Comparison of ENCODE assay signal across 14 cellular contexts in genomic region chr3:45414341-45414740, GRCh38. TPM values are rescaled to one million over a fixed set of nuclear protein-coding genes. Genes with fewer than 3 reads are reported as not detected.
DNase-seq lines count a peak whose midpoint lies in the region; ATAC-seq and TF ChIP-seq lines count a peak whose summit lies in the region.
"Had no signal": no experiment of that assay in that cellular context is flagged by ENCODE, and none has a peak within 500 bp of the region (broad histone marks: within the 10 kb centered on the region; RNA-seq: fewer than 3 reads in every experiment).

No MANE protein-coding gene starts in this region.

- peak overlapping the region in 6 of 11 experiments; percentile 11 to 45 (median 27); a peak in 5 of 22 replicates for H3K9ac ChIP-seq in BLaER1 treated with 17β-estradiol and CSF1 and Interleukin-3, amounts not matched to agents 10 nM and 100 nM
- H3K9ac ChIP-seq in Loucy (ENCODE audit: low read depth, low read length, poor library complexity, severe bottlenecking): no peak overlapping the region

- intact Hi-C loops in activated naive CD4-positive, alpha-beta T cell treated with anti-CD3 and anti-CD28 coated beads for 36 hours (cut with micrococcal nuclease): no loop called here

- no peak overlapping the region for H2AFZ ChIP-seq in Loucy (ENCODE audit: low read length)

- peaks cover 0 to 10% of the 10 kb centered on the region in 2 donors for H3K36me3 Mint-ChIP-seq in activated naive CD4-positive, alpha-beta T cell treated with anti-CD3 and anti-CD28 coated beads, Interleukin-2, amount 50 U/mL, for 72 hours
- peaks cover 15% of the 10 kb centered on the region for H3K36me3 Mint-ChIP-seq in activated naive CD4-positive, alpha-beta T cell treated with anti-CD3 and anti-CD28 coated beads for 36 hours (ENCODE audit: low read depth)
- H3K36me3 Mint-ChIP-seq in glutamatergic neuron (ENCODE audit: unreplicated experiment): peaks cover 16% of the 10 kb centered on the region

- no peaks in the 10 kb centered on the region for H3K9me3 Mint-ChIP-seq in activated naive CD4-positive, alpha-beta T cell treated with anti-CD3 and anti-CD28 coated beads, Interleukin-2, amount 50 U/mL, for 72 hours
- H3K9me3 Mint-ChIP-seq in activated naive CD4-positive, alpha-beta T cell treated with anti-CD3 and anti-CD28 coated beads for 36 hours: no peaks in the 10 kb centered on the region
- H3K9me3 Mint-ChIP-seq in glutamatergic neuron (ENCODE audit: unreplicated experiment): no peaks in the 10 kb centered on the region
- H3K9me3 Mint-ChIP-seq: CD8-positive, alpha-beta memory T cell had no signal

- CTCF ChIA-PET in activated naive CD4-positive, alpha-beta T cell treated with anti-CD3 and anti-CD28 coated beads for 36 hours (lab: Charles Lee): interaction anchor here (0.5 kb wide), 1 partner anchor 242 kb away, joined by 3 read pairs; no protein-coding TSS in a partner anchor

- H3K4me2 ChIP-seq in BLaER1 treated with 17β-estradiol and CSF1 and Interleukin-3, amounts not matched to agents 10 nM and 100 nM: peak overlapping the region; percentile 39 to 80 (median 62); a peak in 21 of 22 replicates
- peak overlapping the region; percentile 50 for H3K4me2 ChIP-seq in Loucy (ENCODE audit: low read depth, low read length, poor library complexity, severe bottlenecking)

- H3K27me3 Mint-ChIP-seq in activated naive CD4-positive, alpha-beta T cell treated with anti-CD3 and anti-CD28 coated beads for 36 hours (ENCODE audit: low read depth): no peaks in the 10 kb centered on the region
- no peaks in the 10 kb centered on the region for H3K27me3 Mint-ChIP-seq in glutamatergic neuron (ENCODE audit: unreplicated experiment)
- H3K27me3 Mint-ChIP-seq: B cell; CD8-positive, alpha-beta memory T cell had no signal

- H3K9me3 ChIP-seq in BLaER1 treated with 17β-estradiol and CSF1 and Interleukin-3, amounts not matched to agents 10 nM and 100 nM (replicated peaks in 1 of 11): peaks cover 0 to 18% (median 10%) of the 10 kb centered on the region in 11 experiments; a peak in 13 of 22 replicates
- H3K9me3 ChIP-seq in Loucy (ENCODE audit: insufficient read depth, low read depth, low read length): no peaks in the 10 kb centered on the region

- H3K4me1 ChIP-seq in BLaER1 treated with 17β-estradiol and CSF1 and Interleukin-3, amounts not matched to agents 10 nM and 100 nM: peaks cover 16 to 42% (median 30%) of the 10 kb centered on the region in 10 experiments
- H3K4me1 ChIP-seq in Loucy (ENCODE audit: insufficient read depth, low read length, poor library complexity, severe bottlenecking): peaks cover 19% of the 10 kb centered on the region

- DNase-seq in activated naive CD4-positive, alpha-beta T cell treated with anti-CD3 and anti-CD28 coated beads, Interleukin-2, amount 50 U/mL, for 72 hours (ENCODE audit: low spot score in 2 of 2): no peak
- DNase-seq in activated naive CD4-positive, alpha-beta T cell treated with anti-CD3 and anti-CD28 coated beads for 36 hours: no peak
- DNase-seq in glutamatergic neuron: no peak
- no peak for DNase-seq in NCI-H2196 (lab: John Stamatoyannopoulos, UW; ENCODE audit: unreplicated experiment)
- DNase-seq in NCI-H2171 treated with DMSO at 0.1 percent for 48 hours (lab: John Stamatoyannopoulos, UW): no peak
- no peak for DNase-seq in activated CD8-positive, alpha-beta memory T cell treated with anti-CD3 and anti-CD28 coated beads for 24 hours
- DNase-seq: Caco-2; CD8-positive, alpha-beta memory T cell; GOT3; H9 had no signal

- peaks cover 0 to 18% (median 0%) of the 10 kb centered on the region in 11 experiments; a peak in 2 of 22 replicates for H4K20me1 ChIP-seq in BLaER1 treated with 17β-estradiol and CSF1 and Interleukin-3, amounts not matched to agents 10 nM and 100 nM
- no peaks in the 10 kb centered on the region for H4K20me1 ChIP-seq in Loucy (ENCODE audit: insufficient read depth, low read length, poor library complexity, severe bottlenecking)

- no peaks in the 10 kb centered on the region for H3K9me2 ChIP-seq in Loucy (replicated peaks; ENCODE audit: low read depth, low read length)

- peaks cover 9% of the 10 kb centered on the region; the same call in 1 of the 2 replicates for H3F3A ChIP-seq in Loucy (ENCODE audit: low read depth)

- no peaks in the 10 kb centered on the region for H3K27me3 ChIP-seq in BLaER1 treated with 17β-estradiol and CSF1 and Interleukin-3, amounts not matched to agents 10 nM and 100 nM
- no peaks in the 10 kb centered on the region for H3K27me3 ChIP-seq in Loucy (ENCODE audit: insufficient read depth, low read length, poor library complexity, severe bottlenecking)

- peaks cover 3% of the 10 kb centered on the region for H3K4me1 Mint-ChIP-seq in activated naive CD4-positive, alpha-beta T cell treated with anti-CD3 and anti-CD28 coated beads for 36 hours (ENCODE audit: low read depth)
- H3K4me1 Mint-ChIP-seq in glutamatergic neuron (ENCODE audit: low read depth, unreplicated experiment): peaks cover 20% of the 10 kb centered on the region
- H3K4me1 Mint-ChIP-seq: B cell had no signal

- no peak overlapping the region for H3K4me3 Mint-ChIP-seq in activated naive CD4-positive, alpha-beta T cell treated with anti-CD3 and anti-CD28 coated beads for 36 hours
- no peak overlapping the region for H3K4me3 Mint-ChIP-seq in glutamatergic neuron (ENCODE audit: unreplicated experiment)
- H3K4me3 Mint-ChIP-seq: B cell; CD14-positive monocyte; CD8-positive, alpha-beta memory T cell; H9 had no signal

- no peak overlapping the region for H3K4me3 ChIP-seq in BLaER1 treated with 17β-estradiol and CSF1 and Interleukin-3, amounts not matched to agents 10 nM and 100 nM
- peak overlapping the region; percentile 28 for H3K4me3 ChIP-seq in Loucy (ENCODE audit: low read length, poor library complexity, severe bottlenecking)

- no peaks in the 10 kb centered on the region for H3K79me2 ChIP-seq in Loucy (ENCODE audit: insufficient read depth, low read length)

- ATAC-seq in activated naive CD4-positive, alpha-beta T cell treated with anti-CD3 and anti-CD28 coated beads, Interleukin-2, amount 50 U/mL, for 72 hours: peak; percentile 22 to 50

- peak overlapping the region in 7 of 11 experiments; percentile 6 to 64 (median 39); a peak in 11 of 22 replicates for H3K27ac ChIP-seq in BLaER1 treated with 17β-estradiol and CSF1 and Interleukin-3, amounts not matched to agents 10 nM and 100 nM

- no peak for TF ChIP-seq CTCF in Loucy (conservative IDR thresholded peaks at IDR 0.05; ENCODE audit: low read length)
- no peak for TF ChIP-seq CTCF in glutamatergic neuron (IDR thresholded peaks at IDR 0.05; ENCODE audit: partially characterized antibody, unreplicated experiment)

- H3K27ac Mint-ChIP-seq in activated naive CD4-positive, alpha-beta T cell treated with anti-CD3 and anti-CD28 coated beads, Interleukin-2, amount 50 U/mL, for 72 hours: peak overlapping the region in 1 of 2 donors; percentile 88
- H3K27ac Mint-ChIP-seq in activated naive CD4-positive, alpha-beta T cell treated with anti-CD3 and anti-CD28 coated beads for 36 hours: no peak overlapping the region
- H3K27ac Mint-ChIP-seq in glutamatergic neuron (ENCODE audit: unreplicated experiment): peak overlapping the region; percentile 55
- H3K27ac Mint-ChIP-seq: B cell had no signal

- H3K36me3 ChIP-seq in BLaER1 treated with 17β-estradiol and CSF1 and Interleukin-3, amounts not matched to agents 10 nM and 100 nM: peaks cover 40 to 79% (median 58%) of the 10 kb centered on the region in 11 experiments
- peaks cover 26% of the 10 kb centered on the region; the same call in 1 of the 2 replicates for H3K36me3 ChIP-seq in Loucy (ENCODE audit: insufficient read depth, low read length)

RNA-seq across cellular contexts. Expression of gene LARS2, which starts 26.0 kb away (rescaled TPM):
- 10 to 100 TPM; 23.4 to 27.4 TPM for total RNA-seq in activated naive CD4-positive, alpha-beta T cell treated with anti-CD3 and anti-CD28 coated beads, Interleukin-2, amount 50 U/mL, for 72 hours
- total RNA-seq in activated naive CD4-positive, alpha-beta T cell treated with anti-CD3 and anti-CD28 coated beads for 36 hours: 10 to 100 TPM; 24.7 to 25.8 TPM
- total RNA-seq in glutamatergic neuron (ENCODE audit: unreplicated experiment): 26.6 TPM
